In genomic region chr12:129096968-129097367, GRCh38 we compare ENCODE assay signal across 31 cellular contexts.
"Had no signal": no experiment of that assay in that cellular context is flagged by ENCODE, and none has a peak within 500 bp of the region (broad histone marks: within the 10 kb centered on the region; RNA-seq: fewer than 3 reads in every experiment).

No MANE protein-coding gene starts in this region.

- H3K27me3 Mint-ChIP-seq: activated B cell treated with CpG ODN at 0.5 μM for 24 hours; activated CD4-positive, alpha-beta memory T cell treated with anti-CD3 and anti-CD28 coated beads, Interleukin-2, amount 10 ng/mL, durations not matched to agents 7 days and 5 days; activated CD8-positive, alpha-beta memory T cell treated with anti-CD3 and anti-CD28 coated beads, Interleukin-2, amount 10 ng/mL, durations not matched to agents 7 days and 5 days; activated naive CD8-positive, alpha-beta T cell treated with anti-CD3 and anti-CD28 coated beads for 36 hours had no signal

- ATAC-seq: activated CD8-positive, alpha-beta memory T cell treated with anti-CD3 and anti-CD28 coated beads, Interleukin-2, amount 10 ng/mL, durations not matched to agents 7 days and 5 days; K562; Panc1; SK-N-SH treated with all-trans-retinoic acid at 6 μM for 48 hours had no signal

- H3K9me3 Mint-ChIP-seq: activated B cell treated with CpG ODN at 0.5 μM for 24 hours; activated naive CD8-positive, alpha-beta T cell treated with anti-CD3 and anti-CD28 coated beads for 36 hours had no signal

- H3K27ac Mint-ChIP-seq: activated B cell treated with CpG ODN at 0.5 μM for 24 hours; activated CD4-positive, alpha-beta memory T cell treated with anti-CD3 and anti-CD28 coated beads, Interleukin-2, amount 10 ng/mL, durations not matched to agents 7 days and 5 days; activated CD8-positive, alpha-beta memory T cell treated with anti-CD3 and anti-CD28 coated beads, Interleukin-2, amount 10 ng/mL, durations not matched to agents 7 days and 5 days; activated naive CD8-positive, alpha-beta T cell treated with anti-CD3 and anti-CD28 coated beads for 36 hours had no signal

- H3K4me3 Mint-ChIP-seq: activated B cell treated with CpG ODN at 0.5 μM for 24 hours; activated CD4-positive, alpha-beta memory T cell treated with anti-CD3 and anti-CD28 coated beads, Interleukin-2, amount 10 ng/mL, durations not matched to agents 7 days and 5 days; activated CD8-positive, alpha-beta memory T cell treated with anti-CD3 and anti-CD28 coated beads, Interleukin-2, amount 10 ng/mL, durations not matched to agents 7 days and 5 days; activated naive CD8-positive, alpha-beta T cell treated with anti-CD3 and anti-CD28 coated beads for 36 hours had no signal

- DNase-seq: activated B cell treated with CpG ODN at 0.5 μM for 24 hours; activated CD4-positive, alpha-beta memory T cell treated with anti-CD3 and anti-CD28 coated beads, Interleukin-2, amount 10 ng/mL, durations not matched to agents 7 days and 5 days; activated CD4-positive, alpha-beta T cell treated with anti-CD3 and anti-CD28 coated beads for 1 hour; activated CD4-positive, alpha-beta T cell treated with anti-CD3 and anti-CD28 coated beads for 48 hours; activated CD8-positive, alpha-beta memory T cell treated with anti-CD3 and anti-CD28 coated beads for 24 hours; activated CD8-positive, alpha-beta memory T cell treated with anti-CD3 and anti-CD28 coated beads, Interleukin-2, amount 10 ng/mL, durations not matched to agents 7 days and 5 days; activated CD8-positive, alpha-beta memory T cell treated with anti-CD3 and anti-CD28 coated beads, Interleukin-2, amount 50 U/mL, for 48 hours; activated effector memory CD4-positive, alpha-beta T cell treated with Interleukin-2 at 50 U/mL for 16 hours; activated naive CD4-positive, alpha-beta T cell treated with anti-CD3 and anti-CD28 coated beads, Interleukin-2, amount 50 U/mL, for 16 hours; activated naive CD8-positive, alpha-beta T cell treated with anti-CD3 and anti-CD28 coated beads for 36 hours; activated T-cell treated with anti-CD3 and anti-CD28 coated beads, Interleukin-2, amount 50 U/mL, for 48 hours; amniotic stem cell; aorta; brain microvascular endothelial cell; central memory CD4-positive, alpha-beta T cell; Karpas-422; NCI-H1105; NCI-H1417 treated with DMSO at 0.1 percent for 48 hours; NCI-H1694 treated with DMSO at 0.1 percent for 48 hours; NCI-H2029; NCI-H446; NCI-H510A treated with DMSO at 0.1 percent for 48 hours; NCI-H526 treated with DMSO at 0.1 percent for 48 hours; RPMI8226; SHP77 treated with DMSO at 0.1 percent for 48 hours; T-helper 1 cell; T-helper 2 cell; T-helper 9 cell had no signal

- H3K36me3 Mint-ChIP-seq: activated CD8-positive, alpha-beta memory T cell treated with anti-CD3 and anti-CD28 coated beads, Interleukin-2, amount 10 ng/mL, durations not matched to agents 7 days and 5 days; activated naive CD8-positive, alpha-beta T cell treated with anti-CD3 and anti-CD28 coated beads for 36 hours had no signal

- H3K4me1 Mint-ChIP-seq: activated B cell treated with CpG ODN at 0.5 μM for 24 hours; activated CD4-positive, alpha-beta memory T cell treated with anti-CD3 and anti-CD28 coated beads, Interleukin-2, amount 10 ng/mL, durations not matched to agents 7 days and 5 days; activated CD8-positive, alpha-beta memory T cell treated with anti-CD3 and anti-CD28 coated beads, Interleukin-2, amount 10 ng/mL, durations not matched to agents 7 days and 5 days; activated naive CD8-positive, alpha-beta T cell treated with anti-CD3 and anti-CD28 coated beads for 36 hours had no signal
